28 cellular contexts compared by ENCODE assay signal in the genomic region with DNA sequence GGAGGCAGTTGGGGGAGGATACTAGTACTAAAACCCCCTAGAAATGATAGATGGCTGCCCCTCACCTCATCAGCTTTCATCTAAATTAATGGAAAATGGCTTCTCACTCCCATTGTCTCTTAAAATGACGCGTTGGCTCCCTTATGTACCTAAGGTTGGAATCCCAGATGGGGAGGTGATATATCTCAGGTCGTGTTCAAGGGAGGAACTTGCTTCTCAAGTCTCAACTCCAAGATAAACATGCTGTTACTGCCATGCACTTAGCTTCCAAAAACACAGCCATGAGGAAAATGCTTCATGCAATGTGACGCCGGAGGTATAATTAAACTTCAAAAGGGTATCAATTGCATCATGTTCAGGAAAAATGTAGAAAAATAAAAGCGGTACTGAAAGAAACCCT. TPM values are rescaled to one million over a fixed set of nuclear protein-coding genes. Genes with fewer than 3 reads are reported as not detected.
A peak's percentile ranks its signal among the peaks of the same experiment; 100 is the strongest.
DNase-seq lines count a peak whose midpoint lies in the region; ATAC-seq, FAIRE-seq and TF ChIP-seq lines count a peak whose summit lies in the region.
"Had no signal": no experiment of that assay in that cellular context is flagged by ENCODE, and none has a peak within 500 bp of the region (broad histone marks: within the 10 kb centered on the region; RNA-seq: fewer than 3 reads in every experiment).

No MANE protein-coding gene starts in this region.

- no TSS peak for BruUV-seq in HepG2 (replicated peaks; lab: Mats Ljungman, UMichigan)

- TF ChIP-seq RAD21 in HepG2 (CRISPR knock-in tag; IDR thresholded peaks at IDR 0.05) = no peak

- intact Hi-C loops in right lobe of liver (cut with DNase I) (no loop called here), HepG2 (cut with micrococcal nuclease; ENCODE audit: unreplicated experiment) (no loop called here), prostate gland (cut with DNase I) (loop anchor here (5.0 to 10.0 kb wide), 2 partner anchors 149 to 271 kb away; no protein-coding TSS in a partner anchor), vagina (cut with DNase I) (loop anchor here (10.0 kb wide), 1 partner anchor 89 kb away; no protein-coding TSS in a partner anchor)

- peaks cover 0 to 49% (median 13%) of the 10 kb centered on the region in 4 donors for H3K4me1 ChIP-seq in right lobe of liver
- H3K4me1 ChIP-seq in HepG2 (ENCODE audit: insufficient read depth, low read length) = peaks cover 52% of the 10 kb centered on the region
- H3K4me1 ChIP-seq in keratinocyte (ENCODE audit: control insufficient read depth, extremely low read depth, insufficient read depth, low read length) = peaks cover 22% of the 10 kb centered on the region
- peaks cover 7% of the 10 kb centered on the region for H3K4me1 ChIP-seq in prostate gland (replicated peaks)
- peaks cover 12% of the 10 kb centered on the region for H3K4me1 ChIP-seq in vagina
- H3K4me1 ChIP-seq: SJCRH30 had no signal

- no peaks in the 10 kb centered on the region for H3K27me3 ChIP-seq in right lobe of liver
- peaks cover 1 to 27% of the 10 kb centered on the region in 2 experiments; a peak in 3 of 5 replicates for H3K27me3 ChIP-seq in HepG2 (ENCODE audit: control insufficient read depth in 1 of 2, insufficient read depth in 2 of 2, low read length in 2 of 2)
- no peaks in the 10 kb centered on the region for H3K27me3 ChIP-seq in keratinocyte (ENCODE audit: control insufficient read depth, extremely low read depth, insufficient read depth, low read length)
- no peaks in the 10 kb centered on the region for H3K27me3 ChIP-seq in prostate gland (replicated peaks; ENCODE audit: insufficient read depth)
- no peaks in the 10 kb centered on the region for H3K27me3 ChIP-seq in vagina
- H3K27me3 ChIP-seq: BE2C had no signal

- POLR2A ChIA-PET in HepG2 (lab: Yijun Ruan, JAX) = no interaction called here

- H3K36me3 ChIP-seq in right lobe of liver (no peaks in the 10 kb centered on the region), HepG2 (replicated peaks in 1 of 2; ENCODE audit: control insufficient read depth in 1 of 2, insufficient read depth in 2 of 2, low read length in 2 of 2) (no peaks in the 10 kb centered on the region), keratinocyte (ENCODE audit: control insufficient read depth in 2 of 2, extremely low read depth in 1 of 2, insufficient read depth in 2 of 2, low read length in 2 of 2) (no peaks in the 10 kb centered on the region), prostate gland (no peaks in the 10 kb centered on the region), vagina (no peaks in the 10 kb centered on the region)
- H3K36me3 ChIP-seq: BE2C, SJCRH30 had no signal

- CTCF ChIA-PET in HepG2 (lab: Yijun Ruan, JAX; ENCODE audit: low intra/inter-chr PET ratio, low total read pairs) = no interaction called here

- no peak for TF ChIP-seq POLR2A in right lobe of liver (IDR thresholded peaks at IDR 0.05)
- no peak for TF ChIP-seq POLR2A in HepG2 (IDR thresholded peaks at IDR 0.05; ENCODE audit: insufficient read depth in 1 of 2, low read depth in 2 of 2, low read length in 2 of 2)
- TF ChIP-seq POLR2A in prostate gland (IDR thresholded peaks at IDR 0.05) = no peak
- no peak for TF ChIP-seq POLR2A in vagina (IDR thresholded peaks at IDR 0.05)

- DNase-seq in right lobe of liver (no peak), HepG2 (ENCODE audit: low spot score) (no peak), keratinocyte (ENCODE audit: low read depth, low spot score) (no peak), prostate gland (ENCODE audit: low spot score) (peak; percentile 71), vagina (ENCODE audit: extremely low spot score in 2 of 2) (no peak), cerebellar cortex (ENCODE audit: low spot score) (no peak), NCI-H446 (lab: John Stamatoyannopoulos, UW) (no peak)
- DNase-seq: 8988T; ACHN; BE2C; Calu3; DMS153; NCI-H1092 treated with DMSO at 0.1 percent for 48 hours; NCI-H1436; NCI-H187; NCI-H2081 treated with DMSO at 0.1 percent for 48 hours; NCI-H2171; NCI-H524 treated with DMSO at 0.1 percent for 48 hours; NCI-H82; NK-92 treated with Interleukin-12 subunit alpha and Interleukin-12 subunit beta, amount 100 ng/mL, for 24 hours; PC-3; SJCRH30 had no signal

- dilution Hi-C loops in keratinocyte (cut with MboI; ENCODE audit: extremely low pct_ligation_motif_present, low sequenced_read_pairs) = no loop called here

- TF ChIP-seq EP300 in HepG2 (IDR thresholded peaks at IDR 0.05; ENCODE audit: low read depth in 2 of 2, low read length in 2 of 2) (no peak), HepG2 (CRISPR knock-in tag; IDR thresholded peaks at IDR 0.05; ENCODE audit: borderline replicate concordance) (no peak)

- H3K9me3 ChIP-seq in right lobe of liver (no peaks in the 10 kb centered on the region), HepG2 (ENCODE audit: low read length) (no peaks in the 10 kb centered on the region), keratinocyte (ENCODE audit: control insufficient read depth, low read depth, low read length) (no peaks in the 10 kb centered on the region), prostate gland (no peaks in the 10 kb centered on the region), vagina (no peaks in the 10 kb centered on the region)
- H3K9me3 ChIP-seq: BE2C, SJCRH30 had no signal

- H3K4me3 ChIP-seq in right lobe of liver = no peak overlapping the region
- no peak overlapping the region for H3K4me3 ChIP-seq in HepG2 (replicated peaks in 1 of 3; ENCODE audit: insufficient read depth in 1 of 3, low read depth in 2 of 3, low read length in 3 of 3)
- no peak overlapping the region for H3K4me3 ChIP-seq in keratinocyte (ENCODE audit: control insufficient read depth in 2 of 3, extremely low read depth in 1 of 3, insufficient read depth in 2 of 3, low read depth in 1 of 3, low read length in 3 of 3)
- H3K4me3 ChIP-seq in prostate gland = no peak overlapping the region
- H3K4me3 ChIP-seq in vagina = no peak overlapping the region
- H3K4me3 ChIP-seq: SJCRH30 had no signal

- no peak for TF ChIP-seq CTCF in right lobe of liver (IDR thresholded peaks at IDR 0.05)
- no peak for TF ChIP-seq CTCF in HepG2 (CRISPR knock-in tag; IDR thresholded peaks at IDR 0.05)
- TF ChIP-seq CTCF in keratinocyte (optimal IDR thresholded peaks at IDR 0.05 in 1 of 3, IDR thresholded peaks at IDR 0.05 in 1 of 3, conservative IDR thresholded peaks at IDR 0.05 in 1 of 3; ENCODE audit: extremely low read depth in 1 of 3, insufficient read depth in 2 of 3, low read length in 3 of 3) = no peak
- TF ChIP-seq CTCF in prostate gland (IDR thresholded peaks at IDR 0.05) = no peak
- TF ChIP-seq CTCF in vagina (IDR thresholded peaks at IDR 0.05) = no peak

- H4K20me1 ChIP-seq in HepG2 (ENCODE audit: insufficient read depth, low read length) (no peaks in the 10 kb centered on the region), keratinocyte (ENCODE audit: control insufficient read depth, extremely low read depth, insufficient read depth, low read length) (no peaks in the 10 kb centered on the region)

- peak overlapping the region in 2 of 3 donors; percentile 75 to 77 for H3K27ac ChIP-seq in right lobe of liver
- no peak overlapping the region for H3K27ac ChIP-seq in HepG2 (ENCODE audit: extremely low read length, insufficient read depth, low read length)
- H3K27ac ChIP-seq in keratinocyte (ENCODE audit: control insufficient read depth, insufficient read depth, low read length) = no peak overlapping the region
- peak overlapping the region; percentile 78 to 82 for H3K27ac ChIP-seq in prostate gland
- H3K27ac ChIP-seq in vagina = peak overlapping the region; percentile 36
- H3K27ac ChIP-seq: KMS-11, SJCRH30 had no signal

- H2AFZ ChIP-seq in HepG2 (ENCODE audit: low read length) (no peak overlapping the region), keratinocyte (ENCODE audit: control insufficient read depth, low read length) (peak overlapping the region; percentile 43)

- no peaks in the 10 kb centered on the region for H3K9me1 ChIP-seq in keratinocyte (ENCODE audit: control insufficient read depth, extremely low read depth, insufficient read depth, low read length)

- H3K79me2 ChIP-seq in HepG2 (ENCODE audit: insufficient read depth, low read length) = no peaks in the 10 kb centered on the region
- no peaks in the 10 kb centered on the region for H3K79me2 ChIP-seq in keratinocyte (ENCODE audit: control insufficient read depth, insufficient read depth, low read length)

- 59% methylated on average over 4 of the region's 6 CpGs for WGBS in right lobe of liver (ENCODE audit: insufficient coverage, low coverage, low lambda C conversion rate, missing lambda C conversion rate)
- WGBS in HepG2 (ENCODE audit: low lambda C conversion rate) = 61% methylated on average over 6 of the region's 6 CpGs
- 32% methylated on average over 6 of the region's 6 CpGs for WGBS in prostate gland

- H3K9ac ChIP-seq in HepG2 (ENCODE audit: insufficient read depth, low read depth, low read length) = no peak overlapping the region
- H3K9ac ChIP-seq in keratinocyte (ENCODE audit: control insufficient read depth, extremely low read depth, insufficient read depth, low read length) = no peak overlapping the region
- H3K9ac ChIP-seq: KMS-11 had no signal

- in situ Hi-C loops in HepG2 (cut with HindIII; ENCODE audit: extremely low pct_ligation_motif_present, low pct_unique_long_range_greater_than_20kb) = no loop called here

- FAIRE-seq in HepG2 (lab: Jason Lieb, UNC) = no peak
- no peak for FAIRE-seq in keratinocyte (lab: Jason Lieb, UNC)
- FAIRE-seq: GM18507 had no signal

- H3K4me2 ChIP-seq in HepG2 (ENCODE audit: low read depth, low read length) (no peak overlapping the region), keratinocyte (ENCODE audit: control insufficient read depth, extremely low read depth, insufficient read depth, low read depth, low read length) (no peak overlapping the region)
- H3K4me2 ChIP-seq: KMS-11 had no signal

- ATAC-seq in right lobe of liver (no peak), HepG2 (no peak), GM18519 (IDR thresholded peaks at IDR 0.05; ENCODE audit: low FRiP score, unreplicated experiment) (no peak)
- ATAC-seq: HCT116, PC-3 had no signal

RNA-seq across cellular contexts. Expression of gene UBE2L5, which starts 18.8 kb away (rescaled TPM):
- total RNA-seq in right lobe of liver (not detected), HepG2 (2016; rRNA removed; fragmentation: Illumina TruSeq; extraction: Trizol) (0.13 and 0.22 TPM in 2 replicates), prostate gland (1 to 10 TPM in 1 of 2 donors, under 1 TPM in 1; 0.18 to 5.2 TPM), vagina (not detected)
- not detected in 2 replicates for total RNA-seq in HepG2 (2016; cell fraction: cytosol; rRNA removed; fragmentation: Illumina TruSeq; extraction: Trizol; ENCODE audit: low read depth)
- total RNA-seq in HepG2 (2016; cell fraction: insoluble cytoplasmic fraction; rRNA removed; fragmentation: Illumina TruSeq; extraction: Trizol) = not detected in 2 replicates
- not detected in 2 replicates for total RNA-seq in HepG2 (2016; cell fraction: membrane; rRNA removed; fragmentation: Illumina TruSeq; extraction: Trizol)
- total RNA-seq in HepG2 (2016; cell fraction: nucleus; rRNA removed; fragmentation: Illumina TruSeq; extraction: Trizol) = not detected in 2 replicates
- polyA plus RNA-seq in HepG2 (2011; rRNA removed) (not detected in 2 replicates), keratinocyte (0.26 to 0.38 TPM in 2 of 3 replicates, not detected in the other)
- polyA plus RNA-seq in HepG2 (2011; cell fraction: cytosol; rRNA removed) = not detected in 2 replicates
- polyA plus RNA-seq in HepG2 (2011; cell fraction: nucleus; rRNA removed) = not detected in 2 replicates
- polyA plus RNA-seq in HepG2 (2012) = 0.43 and 3.2 TPM in 2 replicates
- polyA plus RNA-seq in HepG2 (2016; cell fraction: cytosol; fragmentation: Illumina TruSeq; extraction: Trizol; ENCODE audit: low read depth) = not detected in 2 replicates
- 1.0 TPM in 1 of 2 replicates, not detected in the other for polyA plus RNA-seq in HepG2 (2016; cell fraction: insoluble cytoplasmic fraction; fragmentation: Illumina TruSeq; extraction: Trizol; ENCODE audit: low read depth)
- not detected in 2 replicates for polyA plus RNA-seq in HepG2 (2016; cell fraction: membrane; fragmentation: Illumina TruSeq; extraction: Trizol; ENCODE audit: low read depth)
- not detected in 2 replicates for polyA plus RNA-seq in HepG2 (2016; cell fraction: nucleus; fragmentation: Illumina TruSeq; extraction: Trizol; ENCODE audit: insufficient read depth, low read depth)
- not detected in 2 replicates for polyA minus RNA-seq in HepG2 (2011; rRNA and poly(A)+ RNA removed; ENCODE audit: low replicate concordance)
- not detected in 2 replicates for polyA minus RNA-seq in HepG2 (2011; cell fraction: cytosol; rRNA and poly(A)+ RNA removed)
- polyA minus RNA-seq in HepG2 (2011; cell fraction: nucleus; rRNA and poly(A)+ RNA removed) = not detected in 2 replicates
- polyA plus RNA-seq in keratinocyte (2011; ENCODE audit: low read depth) = not detected
- polyA plus RNA-seq in keratinocyte (2011; cell fraction: cytosol; rRNA removed) = 0.22 and 0.30 TPM in 2 replicates
- polyA plus RNA-seq in keratinocyte (2011; cell fraction: nucleus; rRNA removed) = not detected in 2 replicates
- polyA plus RNA-seq in keratinocyte (2012; ENCODE audit: low replicate concordance) = 0.34 TPM in 1 of 2 replicates, not detected in the other
- not detected in 3 replicates for polyA minus RNA-seq in keratinocyte
- not detected for polyA minus RNA-seq in keratinocyte (2011; cell fraction: cytosol; rRNA and poly(A)+ RNA removed)
- polyA minus RNA-seq in keratinocyte (2011; cell fraction: nucleus; rRNA and poly(A)+ RNA removed) = not detected in 2 replicates
- total RNA-seq: Calu3, H4, PC-3, SJCRH30 had no signal
- polyA plus RNA-seq: IgD-negative memory B cell had no signal

Comparison
In these comparisons a context has a peak if more than half of its experiments do, and no peak if none do; other contexts are left out.
1. H3K27ac ChIP-seq: peak in right lobe of liver (2 of 3), prostate gland (2 of 2) and vagina (single experiment); none in HepG2 (single experiment) and keratinocyte (single experiment).
2. intact Hi-C loops: an anchor here in prostate gland (5.0 to 10.0 kb wide) and vagina (10.0 kb wide); none called in right lobe of liver and HepG2.